In the genomic region with DNA sequence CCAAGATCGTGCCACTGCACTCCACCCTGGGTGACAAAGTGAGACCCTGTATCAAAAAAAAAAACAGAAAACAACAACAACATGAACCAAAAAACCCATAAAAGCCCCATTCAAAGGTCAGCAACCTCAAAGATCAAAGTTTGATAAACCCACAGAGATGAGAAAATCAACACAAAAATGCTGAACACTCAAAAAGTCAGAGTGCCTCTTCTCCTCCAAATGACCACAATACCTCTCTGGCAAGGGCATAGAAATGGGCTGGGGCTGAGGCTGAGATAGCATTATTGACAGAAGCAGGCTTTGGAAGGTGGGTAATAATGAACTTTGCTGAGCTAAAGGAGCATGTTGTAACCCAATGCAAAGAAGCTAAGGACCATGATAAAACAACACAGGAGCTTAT, we compare ENCODE assay signal across 3 cellular contexts.
TF ChIP-seq lines count a peak whose summit lies in the region.

No MANE protein-coding gene starts in this region.

TF ChIP-seq in A549, 52 proteins besides CTCF, POLR2A, EP300 and RAD21 (continued from another document):
- no peak for TF ChIP-seq BHLHE40 (IDR thresholded peaks at IDR 0.05; ENCODE audit: low read depth, low read length)
TF ChIP-seq in A549: peak in this region for 1.

TF ChIP-seq in K562, 482 proteins besides CTCF, POLR2A, EP300 and RAD21 (continued from another document):
- TF ChIP-seq MYC (IDR thresholded peaks at IDR 0.05; ENCODE audit: low read depth, low read length) = no peak
- no peak for TF ChIP-seq MYC (CRISPR knock-in tag; IDR thresholded peaks at IDR 0.05; ENCODE audit: borderline replicate concordance, low read depth)
- TF ChIP-seq, protein P1, sequence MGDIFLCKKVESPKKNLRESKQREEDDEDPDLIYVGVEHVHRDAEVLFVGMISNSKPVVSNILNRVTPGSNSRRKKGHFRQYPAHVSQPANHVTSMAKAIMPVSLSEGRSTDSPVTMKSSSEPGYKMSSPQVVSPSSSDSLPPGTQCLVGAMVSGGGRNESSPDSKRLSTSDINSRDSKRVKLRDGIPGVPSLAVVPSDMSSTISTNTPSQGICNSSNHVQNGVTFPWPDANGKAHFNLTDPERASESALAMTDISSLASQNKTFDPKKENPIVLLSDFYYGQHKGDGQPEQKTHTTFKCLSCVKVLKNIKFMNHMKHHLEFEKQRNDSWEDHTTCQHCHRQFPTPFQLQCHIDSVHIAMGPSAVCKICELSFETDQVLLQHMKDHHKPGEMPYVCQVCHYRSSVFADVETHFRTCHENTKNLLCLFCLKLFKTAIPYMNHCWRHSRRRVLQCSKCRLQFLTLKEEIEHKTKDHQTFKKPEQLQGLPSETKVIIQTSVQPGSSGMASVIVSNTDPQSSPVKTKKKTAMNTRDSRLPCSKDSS (IDR thresholded peaks at IDR 0.05; ENCODE audit: low read depth, partially characterized antibody) = no peak
- TF ChIP-seq ESRRB (CRISPR knock-in tag; IDR thresholded peaks at IDR 0.05; ENCODE audit: borderline replicate concordance) = no peak
- TF ChIP-seq ZNF316 (IDR thresholded peaks at IDR 0.05) = peak; percentile 67
- no peak for TF ChIP-seq ZNF584 (CRISPR knock-in tag; IDR thresholded peaks at IDR 0.05; ENCODE audit: low read depth)

TF ChIP-seq in HepG2, 621 proteins besides CTCF, POLR2A, EP300 and RAD21 (continued from another document):
- TF ChIP-seq MAFK (conservative IDR thresholded peaks at IDR 0.05 in 1 of 2, IDR thresholded peaks at IDR 0.05 in 1 of 2; ENCODE audit: low read length in 2 of 2) (peak; percentile 69 to 78), ZNF484 (CRISPR knock-in tag; IDR thresholded peaks at IDR 0.05; ENCODE audit: borderline replicate concordance, low read depth) (no peak), ARID2 (CRISPR knock-in tag; IDR thresholded peaks at IDR 0.05; ENCODE audit: borderline replicate concordance) (0 out of 2 replicates have a peak, but pooled peaks have one; percentile 12), MAFF (IDR thresholded peaks at IDR 0.05; ENCODE audit: low read depth, low read length) (peak; percentile 74)
TF ChIP-seq in HepG2: peak in this region for 3.
